Comparison of ENCODE assay signal across 16 cellular contexts in the genomic region with DNA sequence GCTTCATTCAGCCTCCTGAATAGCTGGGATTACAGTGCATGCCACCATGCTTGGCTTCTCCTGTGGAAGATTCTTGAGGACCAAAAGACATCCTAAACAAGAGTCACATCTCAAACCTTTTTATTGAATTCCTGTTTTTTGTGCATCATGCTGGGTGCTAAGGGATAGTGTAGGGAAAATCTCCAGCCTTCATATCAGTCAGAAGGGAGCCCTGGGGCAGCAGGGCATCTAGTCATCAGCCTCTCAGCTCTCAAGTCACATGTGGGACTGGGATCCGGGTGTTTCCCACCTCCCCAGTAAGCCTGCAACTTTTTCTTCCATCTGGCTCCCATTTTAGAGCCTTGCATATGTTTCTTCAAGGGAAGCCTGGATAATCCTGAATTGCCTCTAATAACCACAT. TPM values are rescaled to one million over a fixed set of nuclear protein-coding genes. Genes with fewer than 3 reads are reported as not detected.
A peak's percentile ranks its signal among the peaks of the same experiment; 100 is the strongest.
DNase-seq lines count a peak whose midpoint lies in the region; ATAC-seq and TF ChIP-seq lines count a peak whose summit lies in the region.
"Had no signal": no experiment of that assay in that cellular context is flagged by ENCODE, and none has a peak within 500 bp of the region (broad histone marks: within the 10 kb centered on the region; RNA-seq: fewer than 3 reads in every experiment).

No MANE protein-coding gene starts in this region.

- H3F3A ChIP-seq in GM23248 (ENCODE audit: insufficient read depth), result no peaks in the 10 kb centered on the region

- peak; percentile 33 for DNase-seq in activated CD8-positive, alpha-beta memory T cell treated with anti-CD3 and anti-CD28 coated beads for 24 hours
- no peak for DNase-seq in activated CD8-positive, alpha-beta memory T cell treated with anti-CD3 and anti-CD28 coated beads, Interleukin-2, amount 50 U/mL, for 4 hours
- peak; percentile 2 for DNase-seq in colonic mucosa
- peak; percentile 21 for DNase-seq in islet precursor cell
- DNase-seq in gastrocnemius medialis, result no peak
- DNase-seq in germinal center (ENCODE audit: low spot score), result no peak
- DNase-seq in GM23248, result no peak
- DNase-seq: 8988T; CD4-positive, alpha-beta memory T cell; DMS153; DMS79; GDM1; GOT3; H9 had no signal

- no peaks in the 10 kb centered on the region for H4K20me1 ChIP-seq in GM23248 (ENCODE audit: insufficient read depth)
- H4K20me1 ChIP-seq: BLaER1 had no signal

- no peak for TF ChIP-seq POLR2A in gastrocnemius medialis (IDR thresholded peaks at IDR 0.05)

- intact Hi-C loops in colonic mucosa (cut with DNase I), result no loop called here
- intact Hi-C loops in gastrocnemius medialis (cut with DNase I; ENCODE audit: low total_unique reads), result loop anchor here (5.0 kb wide), 1 partner anchor 33 kb away; no protein-coding TSS in a partner anchor

- H3K4me2 ChIP-seq in GM23248 (ENCODE audit: unreplicated experiment), result no peak overlapping the region
- H3K4me2 ChIP-seq: BLaER1 had no signal

- no peak overlapping the region for H3K27ac ChIP-seq in colonic mucosa
- H3K27ac ChIP-seq in gastrocnemius medialis, result no peak overlapping the region
- H3K27ac ChIP-seq in GM23248, result no peak overlapping the region
- H3K27ac ChIP-seq: BLaER1 had no signal

- H3K9me2 ChIP-seq in GM23248 (ENCODE audit: insufficient read depth), result no peaks in the 10 kb centered on the region

- H3K79me2 ChIP-seq in GM23248 (ENCODE audit: insufficient read depth), result no peaks in the 10 kb centered on the region

- H3K4me3 ChIP-seq in colonic mucosa, result no peak overlapping the region
- H3K4me3 ChIP-seq in gastrocnemius medialis, result no peak overlapping the region
- no peak overlapping the region for H3K4me3 ChIP-seq in GM23248
- H3K4me3 ChIP-seq: BLaER1 had no signal

- H3K9me3 ChIP-seq in colonic mucosa (no peaks in the 10 kb centered on the region), gastrocnemius medialis (no peaks in the 10 kb centered on the region), GM23248 (ENCODE audit: low read depth) (no peaks in the 10 kb centered on the region)
- H3K9me3 ChIP-seq: BLaER1 had no signal

- in situ Hi-C loops in gastrocnemius medialis (cut with MboI; ENCODE audit: low sequenced_read_pairs in 4 of 4), result no loop called here
- in situ Hi-C loops in GM23248 (cut with MboI), result no loop called here

- no peaks in the 10 kb centered on the region for H3K36me3 ChIP-seq in colonic mucosa
- H3K36me3 ChIP-seq in gastrocnemius medialis, result no peaks in the 10 kb centered on the region
- no peaks in the 10 kb centered on the region for H3K36me3 ChIP-seq in GM23248 (ENCODE audit: low read depth)
- H3K36me3 ChIP-seq: BLaER1 had no signal

- H2AFZ ChIP-seq in GM23248, result no peak overlapping the region

- TF ChIP-seq CTCF in colonic mucosa (IDR thresholded peaks at IDR 0.05) (no peak), gastrocnemius medialis (IDR thresholded peaks at IDR 0.05 in 4 of 5, conservative IDR thresholded peaks at IDR 0.05 in 1 of 5) (no peak)

- H3K9ac ChIP-seq in colonic mucosa (ENCODE audit: low read depth in 2 of 2, low read length in 2 of 2), result no peak overlapping the region
- no peak overlapping the region for H3K9ac ChIP-seq in GM23248
- H3K9ac ChIP-seq: BLaER1 had no signal

- WGBS in GM23248 (ENCODE audit: low coverage in 1 of 2, low lambda C conversion rate in 2 of 2, missing lambda C conversion rate in 2 of 2), 2 experiments, result 49 to 69% methylated on average over 1 of the region's 1 CpG

- no peak for ATAC-seq in gastrocnemius medialis
- ATAC-seq: HepG2 had no signal

- H3K4me1 ChIP-seq in colonic mucosa (no peaks in the 10 kb centered on the region), gastrocnemius medialis (no peaks in the 10 kb centered on the region), GM23248 (ENCODE audit: insufficient read depth) (0 out of 2 replicates have a peak, but pooled peaks cover 7% of the 10 kb centered on the region)

- H3K27me3 ChIP-seq in colonic mucosa (no peaks in the 10 kb centered on the region), gastrocnemius medialis (peaks cover 0 to under 1% (median 0%) of the 10 kb centered on the region in 3 donors), GM23248 (replicated peaks; ENCODE audit: insufficient read depth) (peaks cover 18% of the 10 kb centered on the region)
- H3K27me3 ChIP-seq: BLaER1 had no signal

RNA-seq across cellular contexts. Expression of gene OASL, which starts 25.1 kb away (rescaled TPM):
- total RNA-seq in colonic mucosa (1 to 10 TPM; 5.2 to 7.0 TPM), gastrocnemius medialis (under 1 TPM; 0.11 to 0.36 (median 0.19) TPM)
- total RNA-seq in GM23248 (2014; rRNA removed; shearing (Covaris generic)), result 0.54 TPM in 1 of 2 replicates, not detected in the other
- polyA plus RNA-seq in GM23248 (2016; fragmentation: Nextera tagmentation; extraction: Ambion mirVana), result 0.09 and 0.13 TPM in 2 replicates
- total RNA-seq: H9 had no signal

RNA-seq across cellular contexts. Expression of gene C12orf43, which starts 47.8 kb away (rescaled TPM):
- total RNA-seq in colonic mucosa, result 10 to 100 TPM; 10.6 to 18.3 TPM
- total RNA-seq in gastrocnemius medialis, result 10 to 100 TPM in 1 of 4 donors, 1 to 10 TPM in 3; 2.9 to 13.2 (median 5.1) TPM
- 12.4 and 12.5 TPM in 2 replicates for total RNA-seq in GM23248 (2014; rRNA removed; shearing (Covaris generic))
- polyA plus RNA-seq in GM23248 (2016; fragmentation: Nextera tagmentation; extraction: Ambion mirVana), result 16.6 and 17.7 TPM in 2 replicates

Comparison
In these comparisons a context has a peak if more than half of its experiments do, and no peak if none do; other contexts are left out.
1. DNase-seq: peak in activated CD8-positive, alpha-beta memory T cell treated with anti-CD3 and anti-CD28 coated beads for 24 hours (single experiment), colonic mucosa (single experiment) and islet precursor cell (single experiment); none in activated CD8-positive, alpha-beta memory T cell treated with anti-CD3 and anti-CD28 coated beads, Interleukin-2, amount 50 U/mL, for 4 hours (single experiment), gastrocnemius medialis (0 of 2), germinal center (single experiment) and GM23248 (single experiment).